Comparison of ENCODE assay signal across 11 cellular contexts in genomic region chrX:13387656-13388421, GRCh38.
DNase-seq lines count a peak whose midpoint lies in the region; ATAC-seq and TF ChIP-seq lines count a peak whose summit lies in the region.
"Had no signal": no experiment of that assay in that cellular context is flagged by ENCODE, and none has a peak within 500 bp of the region (broad histone marks: within the 10 kb centered on the region; RNA-seq: fewer than 3 reads in every experiment).

No MANE protein-coding gene starts in this region.

- no peak overlapping the region for H3K4me3 ChIP-seq in brain microvascular endothelial cell (ENCODE audit: low read depth, low read length)
- no peak overlapping the region for H3K4me3 ChIP-seq in trophoblast cell (ENCODE audit: low read depth, low read length)
- H3K4me3 ChIP-seq in mesendoderm (ENCODE audit: low read length): no peak overlapping the region
- H3K4me3 ChIP-seq: A549 had no signal

- peak; percentile 83 to 94 for ATAC-seq in activated CD4-positive, CD25-positive, alpha-beta regulatory T cell treated with anti-CD3 and anti-CD28 coated beads, Interleukin-2, amount 50 U/mL, for 24 hours
- ATAC-seq: A549 had no signal

- H3K4me2 ChIP-seq in trophoblast cell (ENCODE audit: low read length) (no peak overlapping the region), mesendoderm (ENCODE audit: low read length) (no peak overlapping the region)
- H3K4me2 ChIP-seq: A549 had no signal

- WGBS in trophoblast cell (ENCODE audit: extremely low coverage, insufficient coverage, insufficient read length): no CpG with 5 or more reads among the region's 2 CpGs
- no CpG with 5 or more reads among the region's 2 CpGs for WGBS in mesendoderm (ENCODE audit: extremely low coverage, insufficient coverage, low lambda C conversion rate)

- DNase-seq in activated CD4-positive, CD25-positive, alpha-beta regulatory T cell (lab: John Stamatoyannopoulos, UW): no peak
- peak; percentile 93 for DNase-seq in MV-4-11 (lab: John Stamatoyannopoulos, UW)
- no peak for DNase-seq in brain microvascular endothelial cell
- DNase-seq in trophoblast cell: no peak
- DNase-seq in mesendoderm: no peak
- no peak for DNase-seq in cerebellar nuclear complex (lab: John Stamatoyannopoulos, UW)
- DNase-seq in COLO668 (lab: John Stamatoyannopoulos, UW; ENCODE audit: unreplicated experiment): no peak
- DNase-seq: activated gamma-delta T cell treated with Interleukin-2 at 50 U/mL for 16 hours, NCI-H1694 had no signal

- H2AK5ac ChIP-seq in trophoblast cell (ENCODE audit: low read length) (no peak overlapping the region), mesendoderm (ENCODE audit: low read length) (no peak overlapping the region)

- peak overlapping the region; percentile 49 for H2BK12ac ChIP-seq in trophoblast cell (ENCODE audit: low read length)

- H3K36me3 ChIP-seq in brain microvascular endothelial cell (replicated peaks) (no peaks in the 10 kb centered on the region), trophoblast cell (ENCODE audit: control insufficient read depth in 1 of 2, insufficient read depth in 2 of 2, low read length in 2 of 2) (no peaks in the 10 kb centered on the region), mesendoderm (ENCODE audit: control insufficient read depth, insufficient read depth, low read length) (no peaks in the 10 kb centered on the region)

- in situ Hi-C loops in brain microvascular endothelial cell (cut with HindIII; ENCODE audit: low pct_ligation_motif_present, low sequenced_read_pairs): no loop called here

- no peak overlapping the region for H4K5ac ChIP-seq in mesendoderm (ENCODE audit: low read length)

- H3K56ac ChIP-seq in mesendoderm (ENCODE audit: low read length): no peak overlapping the region

- H2AFZ ChIP-seq in trophoblast cell (ENCODE audit: insufficient read depth, low read length, poor library complexity): no peak overlapping the region

- H2BK120ac ChIP-seq in trophoblast cell (ENCODE audit: insufficient read depth, low read length, poor library complexity): peak overlapping the region; percentile 13
- no peak overlapping the region for H2BK120ac ChIP-seq in mesendoderm (ENCODE audit: low read depth, low read length)

- H3K4ac ChIP-seq in trophoblast cell (ENCODE audit: low read depth, low read length) (peak overlapping the region; percentile 27), mesendoderm (ENCODE audit: low read depth, low read length) (no peak overlapping the region)

- H4K8ac ChIP-seq in trophoblast cell (ENCODE audit: low read depth, low read length) (peak overlapping the region; percentile 10), mesendoderm (ENCODE audit: low read depth, low read length) (no peak overlapping the region)

- H4K12ac ChIP-seq in trophoblast cell (ENCODE audit: low read depth, low read length): no peak overlapping the region

- H3K79me1 ChIP-seq in trophoblast cell (ENCODE audit: low read length) (no peaks in the 10 kb centered on the region), mesendoderm (ENCODE audit: low read length) (no peaks in the 10 kb centered on the region)

- H3K27me3 ChIP-seq in brain microvascular endothelial cell (replicated peaks): no peaks in the 10 kb centered on the region
- no peaks in the 10 kb centered on the region for H3K27me3 ChIP-seq in trophoblast cell (ENCODE audit: insufficient read depth, low read length)
- no peaks in the 10 kb centered on the region for H3K27me3 ChIP-seq in mesendoderm (ENCODE audit: insufficient read depth, low read length, poor library complexity)

- H3K27ac ChIP-seq in brain microvascular endothelial cell (peak overlapping the region; percentile 9), trophoblast cell (ENCODE audit: low read depth, low read length) (no peak overlapping the region), mesendoderm (ENCODE audit: low read depth, low read length) (no peak overlapping the region)

- no peak for TF ChIP-seq CTCF in brain microvascular endothelial cell (IDR thresholded peaks at IDR 0.05; ENCODE audit: low read depth, low read length, missing control alignments)

- no peak overlapping the region for H3K23ac ChIP-seq in trophoblast cell (ENCODE audit: low read length)
- no peak overlapping the region for H3K23ac ChIP-seq in mesendoderm (ENCODE audit: low read length)

- H3K18ac ChIP-seq in trophoblast cell (ENCODE audit: low read length) (no peak overlapping the region), mesendoderm (ENCODE audit: low read length) (no peak overlapping the region)

- no peaks in the 10 kb centered on the region for H3K79me2 ChIP-seq in trophoblast cell (ENCODE audit: control insufficient read depth, insufficient read depth, low read length, poor library complexity)
- no peaks in the 10 kb centered on the region for H3K79me2 ChIP-seq in mesendoderm (ENCODE audit: control insufficient read depth, insufficient read depth, low read length)

- H3K14ac ChIP-seq in trophoblast cell (ENCODE audit: low read length): no peak overlapping the region

- H4K91ac ChIP-seq in trophoblast cell (ENCODE audit: low read depth, low read length): peak overlapping the region; percentile 24

- H3K4me1 ChIP-seq in trophoblast cell (ENCODE audit: control insufficient read depth in 1 of 2, insufficient read depth in 2 of 2, low read length in 2 of 2): no peaks in the 10 kb centered on the region
- H3K4me1 ChIP-seq in mesendoderm (ENCODE audit: control insufficient read depth, low read depth, low read length): no peaks in the 10 kb centered on the region

- H3K9me3 ChIP-seq in trophoblast cell (ENCODE audit: insufficient read depth, low read depth, low read length): no peaks in the 10 kb centered on the region
- H3K9me3 ChIP-seq: A549 had no signal

- no peak overlapping the region for H2BK15ac ChIP-seq in mesendoderm (replicated peaks; ENCODE audit: low read depth)

- no peak overlapping the region for H3K9ac ChIP-seq in trophoblast cell (ENCODE audit: low read length)
- H3K9ac ChIP-seq in mesendoderm (ENCODE audit: low read length): no peak overlapping the region

- H2BK5ac ChIP-seq in trophoblast cell (ENCODE audit: low read depth, low read length, poor library complexity) (no peak overlapping the region), mesendoderm (ENCODE audit: low read length) (no peak overlapping the region)
